Comparison of ENCODE assay signal across 37 cellular contexts in the genomic region with DNA sequence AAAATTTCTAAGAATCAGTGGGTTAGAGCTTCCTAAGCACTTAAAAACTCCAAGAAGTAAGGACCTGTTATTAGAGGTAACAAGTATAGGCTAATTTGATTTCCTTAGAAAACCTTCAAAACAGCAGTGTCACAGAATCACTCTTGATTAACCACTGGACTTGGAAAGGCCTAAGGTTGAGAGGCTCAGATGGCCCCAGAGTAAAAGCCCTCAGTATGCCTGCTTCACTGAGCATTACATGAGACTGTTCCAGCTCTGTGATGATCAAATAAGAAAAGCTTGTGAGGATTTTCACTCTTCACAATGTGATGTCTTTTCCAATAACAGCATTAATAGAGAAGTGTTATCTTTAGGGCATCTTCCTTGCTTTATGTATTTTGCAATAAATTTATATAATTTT.
"Had no signal": no experiment of that assay in that cellular context is flagged by ENCODE, and none has a peak within 500 bp of the region (broad histone marks: within the 10 kb centered on the region; RNA-seq: fewer than 3 reads in every experiment).

No MANE protein-coding gene starts in this region.

- H3K27me3 ChIP-seq: adrenal gland, ascending aorta, body of pancreas, brain microvascular endothelial cell, breast epithelium, cardiac muscle cell had no signal

- H3K4me1 Mint-ChIP-seq: activated naive CD4-positive, alpha-beta T cell treated with anti-CD3 and anti-CD28 coated beads, Interleukin-2, amount 10 ng/mL, durations not matched to agents 7 days and 5 days; activated naive CD4-positive, alpha-beta T cell treated with anti-CD3 and anti-CD28 coated beads, Interleukin-2, amount 50 U/mL, for 24 hours; activated naive CD8-positive, alpha-beta T cell treated with anti-CD3 and anti-CD28 coated beads for 36 hours; activated naive CD8-positive, alpha-beta T cell treated with anti-CD3 and anti-CD28 coated beads, Interleukin-2, amount 10 ng/mL, durations not matched to agents 7 days and 5 days; activated naive CD8-positive, alpha-beta T cell treated with anti-CD3 and anti-CD28 coated beads, Interleukin-2, amount 50 U/mL, for 24 hours; activated T-helper 17 cell treated with anti-CD3 and anti-CD28 coated beads, Interleukin-2, amount 50 U/mL, for 72 hours; brain; central memory CD8-positive, alpha-beta T cell had no signal

- H3K36me3 ChIP-seq: adrenal gland, ascending aorta, brain microvascular endothelial cell, breast epithelium, cardiac muscle cell had no signal

- ATAC-seq: activated naive CD4-positive, alpha-beta T cell treated with anti-CD3 and anti-CD28 coated beads, Interleukin-2, amount 50 U/mL, for 72 hours; activated naive CD8-positive, alpha-beta T cell treated with anti-CD3 and anti-CD28 coated beads, Interleukin-2, amount 50 U/mL, for 24 hours; activated T-cell treated with anti-CD3 and anti-CD28 coated beads, Interleukin-2, amount 50 U/mL, for 72 hours; activated T-helper 17 cell treated with anti-CD3 and anti-CD28 coated beads, Interleukin-2, amount 50 U/mL, for 72 hours; body of pancreas had no signal

- H3K9me3 ChIP-seq: adrenal gland, ascending aorta, body of pancreas, breast epithelium had no signal

- H3K27ac Mint-ChIP-seq: activated naive CD4-positive, alpha-beta T cell treated with anti-CD3 and anti-CD28 coated beads for 36 hours; activated naive CD4-positive, alpha-beta T cell treated with anti-CD3 and anti-CD28 coated beads, Interleukin-2, amount 10 ng/mL, durations not matched to agents 7 days and 5 days; activated naive CD4-positive, alpha-beta T cell treated with anti-CD3 and anti-CD28 coated beads, Interleukin-2, amount 50 U/mL, for 24 hours; activated naive CD4-positive, alpha-beta T cell treated with anti-CD3 and anti-CD28 coated beads, Interleukin-2, amount 50 U/mL, for 72 hours; activated naive CD8-positive, alpha-beta T cell; activated naive CD8-positive, alpha-beta T cell treated with anti-CD3 and anti-CD28 coated beads for 36 hours; activated naive CD8-positive, alpha-beta T cell treated with anti-CD3 and anti-CD28 coated beads, Interleukin-2, amount 10 ng/mL, durations not matched to agents 7 days and 5 days; activated naive CD8-positive, alpha-beta T cell treated with anti-CD3 and anti-CD28 coated beads, Interleukin-2, amount 50 U/mL, for 24 hours; activated T-cell treated with anti-CD3 and anti-CD28 coated beads, Interleukin-2, amount 50 U/mL, for 24 hours; activated T-cell treated with anti-CD3 and anti-CD28 coated beads, Interleukin-2, amount 50 U/mL, for 72 hours; activated T-helper 17 cell treated with anti-CD3 and anti-CD28 coated beads, Interleukin-2, amount 50 U/mL, for 72 hours; activated T-helper 2 cell treated with anti-CD3 and anti-CD28 coated beads, Interferon-gamma antibody, Interleukin-2, Interleukin-4, amounts not matched to agents 10 μg/mL and 5 μg/mL and 100 μg/mL, durations not matched to agents 14 hours and 24 hours and 36 hours; brain had no signal

- H3K9me3 Mint-ChIP-seq: activated naive CD4-positive, alpha-beta T cell treated with anti-CD3 and anti-CD28 coated beads, Interleukin-2, amount 10 ng/mL, durations not matched to agents 7 days and 5 days; activated naive CD4-positive, alpha-beta T cell treated with anti-CD3 and anti-CD28 coated beads, Interleukin-2, amount 50 U/mL, for 72 hours; activated naive CD8-positive, alpha-beta T cell treated with anti-CD3 and anti-CD28 coated beads for 36 hours; activated naive CD8-positive, alpha-beta T cell treated with anti-CD3 and anti-CD28 coated beads, Interleukin-2, amount 10 ng/mL, durations not matched to agents 7 days and 5 days; activated naive CD8-positive, alpha-beta T cell treated with anti-CD3 and anti-CD28 coated beads, Interleukin-2, amount 50 U/mL, for 24 hours; activated T-cell treated with anti-CD3 and anti-CD28 coated beads, Interleukin-2, amount 50 U/mL, for 24 hours; activated T-cell treated with anti-CD3 and anti-CD28 coated beads, Interleukin-2, amount 50 U/mL, for 72 hours; activated T-helper 17 cell treated with anti-CD3 and anti-CD28 coated beads, Interleukin-2, amount 50 U/mL, for 72 hours; activated T-helper 2 cell treated with anti-CD3 and anti-CD28 coated beads, Interferon-gamma antibody, Interleukin-2, Interleukin-4, amounts not matched to agents 10 μg/mL and 5 μg/mL and 100 μg/mL, durations not matched to agents 14 hours and 24 hours and 36 hours; brain; central memory CD8-positive, alpha-beta T cell had no signal

- H3K27ac ChIP-seq: adrenal gland, ascending aorta, body of pancreas, brain microvascular endothelial cell, breast epithelium, cardiac muscle cell had no signal

- H3K27me3 Mint-ChIP-seq: activated naive CD4-positive, alpha-beta T cell treated with anti-CD3 and anti-CD28 coated beads, Interleukin-2, amount 10 ng/mL, durations not matched to agents 7 days and 5 days; activated naive CD4-positive, alpha-beta T cell treated with anti-CD3 and anti-CD28 coated beads, Interleukin-2, amount 50 U/mL, for 24 hours; activated naive CD8-positive, alpha-beta T cell; activated naive CD8-positive, alpha-beta T cell treated with anti-CD3 and anti-CD28 coated beads for 36 hours; activated naive CD8-positive, alpha-beta T cell treated with anti-CD3 and anti-CD28 coated beads, Interleukin-2, amount 10 ng/mL, durations not matched to agents 7 days and 5 days; activated naive CD8-positive, alpha-beta T cell treated with anti-CD3 and anti-CD28 coated beads, Interleukin-2, amount 50 U/mL, for 24 hours; activated T-cell treated with anti-CD3 and anti-CD28 coated beads, Interleukin-2, amount 50 U/mL, for 24 hours; brain had no signal

- H3K4me3 Mint-ChIP-seq: activated naive CD4-positive, alpha-beta T cell treated with anti-CD3 and anti-CD28 coated beads for 36 hours; activated naive CD4-positive, alpha-beta T cell treated with anti-CD3 and anti-CD28 coated beads, Interleukin-2, amount 10 ng/mL, durations not matched to agents 7 days and 5 days; activated naive CD4-positive, alpha-beta T cell treated with anti-CD3 and anti-CD28 coated beads, Interleukin-2, amount 50 U/mL, for 24 hours; activated naive CD8-positive, alpha-beta T cell; activated naive CD8-positive, alpha-beta T cell treated with anti-CD3 and anti-CD28 coated beads for 36 hours; activated naive CD8-positive, alpha-beta T cell treated with anti-CD3 and anti-CD28 coated beads, Interleukin-2, amount 10 ng/mL, durations not matched to agents 7 days and 5 days; activated naive CD8-positive, alpha-beta T cell treated with anti-CD3 and anti-CD28 coated beads, Interleukin-2, amount 50 U/mL, for 24 hours; activated T-cell treated with anti-CD3 and anti-CD28 coated beads, Interleukin-2, amount 50 U/mL, for 24 hours; activated T-cell treated with anti-CD3 and anti-CD28 coated beads, Interleukin-2, amount 50 U/mL, for 72 hours; activated T-helper 17 cell treated with anti-CD3 and anti-CD28 coated beads, Interleukin-2, amount 50 U/mL, for 72 hours; brain; central memory CD8-positive, alpha-beta T cell had no signal

- H3K4me3 ChIP-seq: adrenal gland, ascending aorta, body of pancreas, breast epithelium, cardiac muscle cell had no signal

- H3K4me1 ChIP-seq: adrenal gland, body of pancreas, breast epithelium had no signal

- H3K36me3 Mint-ChIP-seq: activated naive CD4-positive, alpha-beta T cell treated with anti-CD3 and anti-CD28 coated beads, Interleukin-2, amount 10 ng/mL, durations not matched to agents 7 days and 5 days; activated naive CD4-positive, alpha-beta T cell treated with anti-CD3 and anti-CD28 coated beads, Interleukin-2, amount 50 U/mL, for 24 hours; activated naive CD4-positive, alpha-beta T cell treated with anti-CD3 and anti-CD28 coated beads, Interleukin-2, amount 50 U/mL, for 72 hours; activated naive CD8-positive, alpha-beta T cell; activated naive CD8-positive, alpha-beta T cell treated with anti-CD3 and anti-CD28 coated beads for 36 hours; activated naive CD8-positive, alpha-beta T cell treated with anti-CD3 and anti-CD28 coated beads, Interleukin-2, amount 10 ng/mL, durations not matched to agents 7 days and 5 days; brain had no signal

- DNase-seq: activated effector memory CD4-positive, alpha-beta T cell treated with anti-CD3 and anti-CD28 coated beads, Interleukin-2, amount 50 U/mL, for 16 hours; activated effector memory CD4-positive, alpha-beta T cell treated with Interleukin-2 at 50 U/mL for 16 hours; activated gamma-delta T cell; activated gamma-delta T cell treated with Interleukin-2 at 50 U/mL for 16 hours; activated naive CD4-positive, alpha-beta T cell; activated naive CD4-positive, alpha-beta T cell treated with anti-CD3 and anti-CD28 coated beads for 36 hours; activated naive CD4-positive, alpha-beta T cell treated with anti-CD3 and anti-CD28 coated beads, Interleukin-2, amount 10 ng/mL, durations not matched to agents 7 days and 5 days; activated naive CD4-positive, alpha-beta T cell treated with anti-CD3 and anti-CD28 coated beads, Interleukin-2, amount 50 U/mL, for 16 hours; activated naive CD4-positive, alpha-beta T cell treated with Interleukin-2 at 50 U/mL for 16 hours; activated naive CD8-positive, alpha-beta T cell treated with anti-CD3 and anti-CD28 coated beads for 36 hours; activated naive CD8-positive, alpha-beta T cell treated with anti-CD3 and anti-CD28 coated beads, Interleukin-2, amount 10 ng/mL, durations not matched to agents 7 days and 5 days; activated naive CD8-positive, alpha-beta T cell treated with anti-CD3 and anti-CD28 coated beads, Interleukin-2, amount 50 U/mL, for 24 hours; activated T-cell treated with anti-CD3 and anti-CD28 coated beads for 4 hours; activated T-cell treated with anti-CD3 and anti-CD28 coated beads, Interleukin-2, amount 50 U/mL, for 1 hour; activated T-cell treated with anti-CD3 and anti-CD28 coated beads, Interleukin-2, amount 50 U/mL, for 24 hours; activated T-cell treated with anti-CD3 and anti-CD28 coated beads, Interleukin-2, amount 50 U/mL, for 48 hours; activated T-cell treated with anti-CD3 and anti-CD28 coated beads, Interleukin-2, amount 50 U/mL, for 72 hours; adrenal gland; amniotic stem cell; amygdala; anterior cingulate cortex; aorta; body of pancreas; brain microvascular endothelial cell; caudate nucleus; central memory CD4-positive, alpha-beta T cell; cerebellar nuclear complex had no signal
